30 cellular contexts compared by ENCODE assay signal in the genomic region with DNA sequence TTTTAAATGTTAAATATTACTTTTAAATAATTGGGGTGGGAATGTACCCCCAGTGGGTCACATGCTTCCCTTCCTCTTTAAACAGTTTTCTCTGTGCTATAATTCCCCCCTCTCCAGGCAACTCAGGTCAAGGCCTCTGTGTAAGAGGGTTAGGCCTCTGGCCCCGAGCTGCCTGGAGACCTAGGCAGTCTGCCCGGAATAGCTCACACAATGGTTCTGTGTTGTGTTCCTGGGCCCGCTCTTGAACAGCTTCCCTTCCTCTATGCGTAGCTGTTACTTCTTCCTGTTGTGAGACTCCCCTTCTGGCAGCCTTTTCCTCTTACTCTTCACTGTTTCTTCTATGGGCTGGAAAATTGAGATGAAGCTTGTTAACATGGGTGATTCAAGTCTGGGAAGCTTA. TPM values are rescaled to one million over a fixed set of nuclear protein-coding genes. Genes with fewer than 3 reads are reported as not detected.
DNase-seq lines count a peak whose midpoint lies in the region; ATAC-seq and TF ChIP-seq lines count a peak whose summit lies in the region.
"Had no signal": no experiment of that assay in that cellular context is flagged by ENCODE, and none has a peak within 500 bp of the region (broad histone marks: within the 10 kb centered on the region; RNA-seq: fewer than 3 reads in every experiment).

No MANE protein-coding gene starts in this region.

- H2AFZ ChIP-seq in GM23248 = no peak overlapping the region

- H3K9me3 ChIP-seq in GM23248 (ENCODE audit: low read depth) = no peaks in the 10 kb centered on the region
- H3K9me3 ChIP-seq: BE2C, SJCRH30, thoracic aorta had no signal

- intact Hi-C loops in dorsolateral prefrontal cortex (cut with DNase I) = no loop called here
- intact Hi-C loops in left cardiac atrium (cut with DNase I) = no loop called here

- H3K4me3 ChIP-seq in dorsolateral prefrontal cortex = no peak overlapping the region
- H3K4me3 ChIP-seq in GM23248 = no peak overlapping the region
- H3K4me3 ChIP-seq: esophagus muscularis mucosa, K562, SJCRH30, skin epidermis, thoracic aorta had no signal

- peak overlapping the region in 46 of 59 donors; percentile 2 to 86 (median 49) for H3K27ac ChIP-seq in dorsolateral prefrontal cortex
- H3K27ac ChIP-seq in GM23248 = no peak overlapping the region
- H3K27ac ChIP-seq: esophagus muscularis mucosa, foreskin keratinocyte, SJCRH30, skin epidermis, VCaP had no signal

- no peaks in the 10 kb centered on the region for H3F3A ChIP-seq in GM23248 (ENCODE audit: insufficient read depth)

- H3K9me2 ChIP-seq in GM23248 (ENCODE audit: insufficient read depth) = no peaks in the 10 kb centered on the region

- no peak for TF ChIP-seq CTCF in dorsolateral prefrontal cortex (IDR thresholded peaks at IDR 0.05 in 54 of 56, conservative IDR thresholded peaks at IDR 0.05 in 2 of 56; ENCODE audit: low read depth in 1 of 56, partially characterized antibody in 56 of 56)

- no peaks in the 10 kb centered on the region for H4K20me1 ChIP-seq in GM23248 (ENCODE audit: insufficient read depth)

- WGBS in GM23248 (ENCODE audit: low coverage in 1 of 2, low lambda C conversion rate in 2 of 2, missing lambda C conversion rate in 2 of 2), 2 experiments = 26 to 29% methylated on average over 4 of the region's 4 CpGs

- H3K79me2 ChIP-seq in GM23248 (ENCODE audit: insufficient read depth) = no peaks in the 10 kb centered on the region

- peak; percentile 60 to 64 for ATAC-seq in left cardiac atrium
- ATAC-seq: activated CD8-positive, alpha-beta T cell treated with anti-CD3 and anti-CD28 coated beads, Interleukin-2, amount 10 ng/mL, durations not matched to agents 7 days and 5 days; activated T-helper 17 cell treated with anti-CD3 and anti-CD28 coated beads, Interleukin-2, amount 50 U/mL, for 72 hours; foreskin keratinocyte; K562; left lobe of liver had no signal

- in situ Hi-C loops in GM23248 (cut with MboI) = no loop called here

- H3K36me3 ChIP-seq in GM23248 (ENCODE audit: low read depth) = no peaks in the 10 kb centered on the region
- H3K36me3 ChIP-seq: BE2C, esophagus muscularis mucosa, SJCRH30, thoracic aorta had no signal

- no peak overlapping the region for H3K9ac ChIP-seq in GM23248

- DNase-seq in dorsolateral prefrontal cortex (peak in 6 of 10 donors; percentile 37 to 69 (median 64)), left cardiac atrium (peak; percentile 47), occipital lobe (lab: John Stamatoyannopoulos, UW) (peak; percentile 12), ureter (ENCODE audit: low spot score) (peak; percentile 23), GM23248 (no peak), DMS 273 (lab: John Stamatoyannopoulos, UW; ENCODE audit: unreplicated experiment) (no peak), NCI-H187 treated with DMSO at 0.1 percent for 48 hours (lab: John Stamatoyannopoulos, UW) (no peak)
- DNase-seq: ACHN; activated CD4-positive, alpha-beta T cell treated with anti-CD3 and anti-CD28 coated beads for 4 hours; activated CD8-positive, alpha-beta T cell treated with anti-CD3 and anti-CD28 coated beads, Interleukin-2, amount 10 ng/mL, durations not matched to agents 7 days and 5 days; BE2C; EL; foreskin keratinocyte; mesendoderm; NCI-H1092 treated with DMSO at 0.1 percent for 48 hours; NCI-H1694 treated with DMSO at 0.1 percent for 48 hours; NCI-H2171; NCI-H510A; SJCRH30; stimulated activated naive CD4-positive, alpha-beta T cell; SW 1271 had no signal

- no peak overlapping the region for H3K4me2 ChIP-seq in GM23248 (ENCODE audit: unreplicated experiment)

- peaks cover 0 to 61% (median 17%) of the 10 kb centered on the region in 45 donors for H3K27me3 ChIP-seq in dorsolateral prefrontal cortex
- no peaks in the 10 kb centered on the region for H3K27me3 ChIP-seq in GM23248 (replicated peaks; ENCODE audit: insufficient read depth)
- H3K27me3 ChIP-seq: BE2C, foreskin keratinocyte, SJCRH30 had no signal

- no peaks in the 10 kb centered on the region for H3K4me1 ChIP-seq in GM23248 (ENCODE audit: insufficient read depth)
- H3K4me1 ChIP-seq: BE2C, foreskin keratinocyte, SJCRH30 had no signal

RNA-seq across cellular contexts. Expression of a gene that starts 14.8 kb away (rescaled TPM):
- total RNA-seq in dorsolateral prefrontal cortex (1 to 10 TPM in 7 of 120 experiments, under 1 TPM in 108, not detected in 5; 0.12 to 1.2 (median 0.50) TPM), left cardiac atrium (under 1 TPM; 0.29 to 0.32 TPM), occipital lobe (4.4 TPM), ureter (0.16 TPM)
- total RNA-seq in GM23248 (2014; rRNA removed; shearing (Covaris generic)) = 0.13 and 0.65 TPM in 2 replicates
- polyA plus RNA-seq in GM23248 (2016; fragmentation: Nextera tagmentation; extraction: Ambion mirVana) = 0.20 and 0.25 TPM in 2 replicates
- total RNA-seq: HT1080, left lobe of liver, M059J, thoracic aorta had no signal

Comparison
In these comparisons a context has a peak if more than half of its experiments do, and no peak if none do; other contexts are left out.
1. DNase-seq: peak in dorsolateral prefrontal cortex (6 of 10), left cardiac atrium (single experiment), occipital lobe (single experiment) and ureter (single experiment); none in GM23248 (single experiment), DMS 273 (single experiment) and NCI-H187 treated with DMSO at 0.1 percent for 48 hours (single experiment).